ENCODE assay signal across 10 cellular contexts in the genomic region with DNA sequence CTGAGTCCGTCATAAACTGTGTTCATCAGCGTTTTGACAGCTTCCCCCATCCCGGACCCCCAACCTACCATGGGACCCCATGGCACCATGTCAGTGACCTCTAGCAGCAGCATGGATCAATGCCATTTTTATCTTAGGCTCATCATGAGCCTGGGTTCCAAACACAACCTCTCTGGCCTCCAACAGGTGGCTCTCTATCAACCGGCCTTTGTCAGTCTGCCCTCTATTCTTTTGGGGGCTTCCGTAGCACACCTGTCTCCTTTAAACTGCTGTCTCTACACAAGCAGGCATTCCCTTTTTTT.
DNase-seq lines count a peak whose midpoint lies in the region; ATAC-seq and TF ChIP-seq lines count a peak whose summit lies in the region.
"Had no signal": no experiment of that assay in that cellular context is flagged by ENCODE, and none has a peak within 500 bp of the region (broad histone marks: within the 10 kb centered on the region; RNA-seq: fewer than 3 reads in every experiment).

No MANE protein-coding gene starts in this region.

- TF ChIP-seq CTCF in brain microvascular endothelial cell (IDR thresholded peaks at IDR 0.05; ENCODE audit: low read depth, low read length, missing control alignments), result no peak
- no peak for TF ChIP-seq CTCF in foreskin fibroblast (IDR thresholded peaks at IDR 0.05; ENCODE audit: low read depth, low read length)

- H3K27me3 ChIP-seq in BLaER1 (peaks cover 33% of the 10 kb centered on the region), HUES48 (ENCODE audit: control insufficient read depth, insufficient read depth, low read length) (peaks cover 21% of the 10 kb centered on the region), brain microvascular endothelial cell (replicated peaks) (no peaks in the 10 kb centered on the region), muscle layer of duodenum (ENCODE audit: low read depth, low read length) (no peaks in the 10 kb centered on the region)
- H3K27me3 ChIP-seq: cardiac muscle cell had no signal

- DNase-seq in brain microvascular endothelial cell (no peak), NCI-H2196 (lab: John Stamatoyannopoulos, UW; ENCODE audit: unreplicated experiment) (no peak), foreskin fibroblast (no peak), activated gamma-delta T cell treated with Interleukin-2 at 50 U/mL for 16 hours (no peak)
- DNase-seq: T-helper 9 cell had no signal

- peak overlapping the region; percentile 75 for H3K4me3 ChIP-seq in BLaER1
- H3K4me3 ChIP-seq in HUES48 (ENCODE audit: low read depth, low read length), result peak overlapping the region; percentile 65; the same call in 1 of the 2 replicates
- peak overlapping the region; percentile 53 for H3K4me3 ChIP-seq in brain microvascular endothelial cell (ENCODE audit: low read depth, low read length)
- H3K4me3 ChIP-seq in muscle layer of duodenum (ENCODE audit: low read depth in 1 of 2, low read length in 2 of 2), result peak overlapping the region; percentile 53 to 65
- H3K4me3 ChIP-seq in foreskin fibroblast (ENCODE audit: low read depth in 1 of 2, low read length in 2 of 2), result peak overlapping the region in 1 of 2 donors; percentile 55

- no peak for ATAC-seq in GM19324 (IDR thresholded peaks at IDR 0.05; ENCODE audit: low FRiP score, unreplicated experiment)

- H3K9ac ChIP-seq in BLaER1, result no peak overlapping the region
- H3K9ac ChIP-seq in HUES48 (ENCODE audit: low read depth, low read length), result no peak overlapping the region

- H3K4me2 ChIP-seq in BLaER1, result peak overlapping the region; percentile 90

- no peaks in the 10 kb centered on the region for H4K20me1 ChIP-seq in BLaER1

- in situ Hi-C loops in brain microvascular endothelial cell (cut with HindIII; ENCODE audit: low pct_ligation_motif_present, low sequenced_read_pairs), result no loop called here

- peaks cover 12% of the 10 kb centered on the region for H3K4me1 ChIP-seq in BLaER1
- H3K4me1 ChIP-seq in HUES48 (ENCODE audit: control insufficient read depth, insufficient read depth, low read length), result peaks cover 15% of the 10 kb centered on the region
- peaks cover 0 to 4% of the 10 kb centered on the region in 2 donors for H3K4me1 ChIP-seq in muscle layer of duodenum (ENCODE audit: control insufficient read depth in 1 of 2, insufficient read depth in 2 of 2, low read length in 2 of 2)

- H3K27ac ChIP-seq in BLaER1 (no peak overlapping the region), HUES48 (ENCODE audit: low read depth, low read length) (no peak overlapping the region), brain microvascular endothelial cell (no peak overlapping the region), muscle layer of duodenum (ENCODE audit: low read length) (no peak overlapping the region)
- H3K27ac ChIP-seq: cardiac muscle cell had no signal

- H3K36me3 ChIP-seq in BLaER1, result no peaks in the 10 kb centered on the region
- no peaks in the 10 kb centered on the region for H3K36me3 ChIP-seq in HUES48 (ENCODE audit: control insufficient read depth, insufficient read depth, low read length)
- H3K36me3 ChIP-seq in brain microvascular endothelial cell (replicated peaks), result no peaks in the 10 kb centered on the region
- no peaks in the 10 kb centered on the region for H3K36me3 ChIP-seq in muscle layer of duodenum (ENCODE audit: control insufficient read depth in 1 of 2, insufficient read depth in 2 of 2, low read length in 2 of 2)
- H3K36me3 ChIP-seq: cardiac muscle cell had no signal

- H3K9me3 ChIP-seq in BLaER1 (no peaks in the 10 kb centered on the region), HUES48 (ENCODE audit: control insufficient read depth, insufficient read depth, low read length) (no peaks in the 10 kb centered on the region), muscle layer of duodenum (ENCODE audit: control insufficient read depth in 1 of 2, low read length in 2 of 2) (no peaks in the 10 kb centered on the region)
